Comparison of ENCODE assay signal across 1 cellular context in the genomic region with DNA sequence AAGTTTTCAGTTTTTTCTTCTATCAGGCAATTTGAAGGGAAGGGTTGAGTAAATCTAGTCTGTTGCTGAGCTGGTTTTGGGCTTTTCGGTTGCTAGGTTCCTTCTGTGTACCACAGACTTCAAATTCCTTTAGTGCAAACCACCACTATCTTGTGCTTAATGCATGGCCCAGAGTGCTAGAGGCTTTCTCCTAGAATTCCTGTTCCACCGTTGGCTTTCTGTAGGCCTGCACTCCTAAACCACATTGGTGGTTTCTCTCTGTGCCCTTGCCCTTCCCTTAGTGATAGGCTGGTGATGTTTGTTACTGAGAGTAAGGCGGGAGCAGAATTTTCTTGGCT.
TF ChIP-seq lines count a peak whose summit lies in the region.

No MANE protein-coding gene starts in this region.

TF ChIP-seq in K562, 482 proteins besides CTCF, POLR2A, EP300 and RAD21 (continued from another document):
- TF ChIP-seq RBM34 (IDR thresholded peaks at IDR 0.05; ENCODE audit: borderline replicate concordance, insufficient read depth, low read length), result no peak
- no peak for TF ChIP-seq CCAR2 (IDR thresholded peaks at IDR 0.05; ENCODE audit: low read depth, low read length)
- TF ChIP-seq PHF20 (IDR thresholded peaks at IDR 0.05; ENCODE audit: partially characterized antibody), result no peak
- no peak for TF ChIP-seq HNRNPL (IDR thresholded peaks at IDR 0.05; ENCODE audit: low read depth, low read length)
- TF ChIP-seq, protein P1, sequence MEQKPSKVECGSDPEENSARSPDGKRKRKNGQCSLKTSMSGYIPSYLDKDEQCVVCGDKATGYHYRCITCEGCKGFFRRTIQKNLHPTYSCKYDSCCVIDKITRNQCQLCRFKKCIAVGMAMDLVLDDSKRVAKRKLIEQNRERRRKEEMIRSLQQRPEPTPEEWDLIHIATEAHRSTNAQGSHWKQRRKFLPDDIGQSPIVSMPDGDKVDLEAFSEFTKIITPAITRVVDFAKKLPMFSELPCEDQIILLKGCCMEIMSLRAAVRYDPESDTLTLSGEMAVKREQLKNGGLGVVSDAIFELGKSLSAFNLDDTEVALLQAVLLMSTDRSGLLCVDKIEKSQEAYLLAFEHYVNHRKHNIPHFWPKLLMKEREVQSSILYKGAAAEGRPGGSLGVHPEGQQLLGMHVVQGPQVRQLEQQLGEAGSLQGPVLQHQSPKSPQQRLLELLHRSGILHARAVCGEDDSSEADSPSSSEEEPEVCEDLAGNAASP (IDR thresholded peaks at IDR 0.05), result no peak
- TF ChIP-seq STAT5A (IDR thresholded peaks at IDR 0.05; ENCODE audit: borderline replicate concordance, low read length), result no peak
- no peak for TF ChIP-seq TAF1 (IDR thresholded peaks at IDR 0.05; ENCODE audit: control insufficient read depth, extremely low read depth, insufficient read depth, low read length, severe bottlenecking)
- TF ChIP-seq, protein P2, sequence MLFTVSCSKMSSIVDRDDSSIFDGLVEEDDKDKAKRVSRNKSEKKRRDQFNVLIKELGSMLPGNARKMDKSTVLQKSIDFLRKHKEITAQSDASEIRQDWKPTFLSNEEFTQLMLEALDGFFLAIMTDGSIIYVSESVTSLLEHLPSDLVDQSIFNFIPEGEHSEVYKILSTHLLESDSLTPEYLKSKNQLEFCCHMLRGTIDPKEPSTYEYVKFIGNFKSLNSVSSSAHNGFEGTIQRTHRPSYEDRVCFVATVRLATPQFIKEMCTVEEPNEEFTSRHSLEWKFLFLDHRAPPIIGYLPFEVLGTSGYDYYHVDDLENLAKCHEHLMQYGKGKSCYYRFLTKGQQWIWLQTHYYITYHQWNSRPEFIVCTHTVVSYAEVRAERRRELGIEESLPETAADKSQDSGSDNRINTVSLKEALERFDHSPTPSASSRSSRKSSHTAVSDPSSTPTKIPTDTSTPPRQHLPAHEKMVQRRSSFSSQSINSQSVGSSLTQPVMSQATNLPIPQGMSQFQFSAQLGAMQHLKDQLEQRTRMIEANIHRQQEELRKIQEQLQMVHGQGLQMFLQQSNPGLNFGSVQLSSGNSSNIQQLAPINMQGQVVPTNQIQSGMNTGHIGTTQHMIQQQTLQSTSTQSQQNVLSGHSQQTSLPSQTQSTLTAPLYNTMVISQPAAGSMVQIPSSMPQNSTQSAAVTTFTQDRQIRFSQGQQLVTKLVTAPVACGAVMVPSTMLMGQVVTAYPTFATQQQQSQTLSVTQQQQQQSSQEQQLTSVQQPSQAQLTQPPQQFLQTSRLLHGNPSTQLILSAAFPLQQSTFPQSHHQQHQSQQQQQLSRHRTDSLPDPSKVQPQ (CRISPR knock-in tag; IDR thresholded peaks at IDR 0.05; ENCODE audit: borderline replicate concordance), result no peak
